16 cellular contexts compared by ENCODE assay signal in genomic region chr12:123598522-123598921, GRCh38.
"Had no signal": no experiment of that assay in that cellular context is flagged by ENCODE, and none has a peak within 500 bp of the region (broad histone marks: within the 10 kb centered on the region; RNA-seq: fewer than 3 reads in every experiment).

No MANE protein-coding gene starts in this region.

- H3K27me3 Mint-ChIP-seq: activated CD4-positive, alpha-beta T cell treated with anti-CD3 and anti-CD28 coated beads for 36 hours; T-cell; type B pancreatic cell had no signal

- DNase-seq: activated CD4-positive, alpha-beta T cell treated with anti-CD3 and anti-CD28 coated beads for 36 hours; activated T-cell treated with anti-CD3 and anti-CD28 coated beads, Interleukin-2, amount 50 U/mL, for 48 hours; foreskin melanocyte; head of caudate nucleus; left cardiac atrium; psoas muscle; stimulated activated CD4-positive, alpha-beta T cell treated with anti-CD3 and anti-CD28 coated beads, Interleukin-12 subunit alpha, Interleukin-12 subunit beta, amount 100 ng/mL, for 4 hours; stimulated activated naive CD4-positive, alpha-beta T cell; T-cell had no signal

- ATAC-seq: activated CD4-positive, alpha-beta T cell treated with anti-CD3 and anti-CD28 coated beads for 36 hours; left cardiac atrium; psoas muscle; sciatic nerve; T-cell had no signal

- H3K9me3 Mint-ChIP-seq: nephron, T-cell, type B pancreatic cell had no signal

- H3K9me3 ChIP-seq: psoas muscle, suprapubic skin had no signal

- H3K27me3 ChIP-seq: cardiac muscle cell, suprapubic skin had no signal

- H3K27ac ChIP-seq: cardiac muscle cell, psoas muscle, suprapubic skin, VCaP had no signal

- H3K4me3 ChIP-seq: cardiac muscle cell, lung, psoas muscle, suprapubic skin had no signal
